Comparison of ENCODE assay signal across 8 cellular contexts in genomic region chr4:37453361-37454262, GRCh38.
DNase-seq lines count a peak whose midpoint lies in the region; ATAC-seq, FAIRE-seq and TF ChIP-seq lines count a peak whose summit lies in the region.

No MANE protein-coding gene starts in this region.

- H3K4me3 Mint-ChIP-seq in activated naive CD8-positive, alpha-beta T cell treated with anti-CD3 and anti-CD28 coated beads, Interleukin-2, amount 50 U/mL, for 24 hours = peak overlapping the region; percentile 54

- TF ChIP-seq RAD21 in A549 (conservative IDR thresholded peaks at IDR 0.05 in 1 of 2, IDR thresholded peaks at IDR 0.05 in 1 of 2) = no peak

- H3K4me1 ChIP-seq in A549 (peaks cover 9% of the 10 kb centered on the region; the same call in 1 of the 3 replicates), RWPE2 (ENCODE audit: insufficient read depth, poor library complexity, severe bottlenecking) (no peaks in the 10 kb centered on the region), parathyroid adenoma (no peaks in the 10 kb centered on the region)

- FAIRE-seq in A549 (lab: Jason Lieb, UNC) (no peak), urothelium cell line (lab: Jason Lieb, UNC) (peak; percentile 88)

- H3K4me3 ChIP-seq in A549 (peak overlapping the region; percentile 54), RWPE2 (ENCODE audit: severe bottlenecking) (peak overlapping the region; percentile 45), parathyroid adenoma (ENCODE audit: low read depth, low read length) (peak overlapping the region; percentile 83)

- ATAC-seq in A549 (peak; percentile 93 to 97), GM18909 (IDR thresholded peaks at IDR 0.05; ENCODE audit: poor library complexity, unreplicated experiment) (peak; percentile 87), HG03342 (IDR thresholded peaks at IDR 0.05; ENCODE audit: unreplicated experiment) (peak; percentile 85), RWPE2 (ENCODE audit: low read depth) (peak; percentile 93), left cardiac atrium (peak; percentile 96 to 99)
- peak; percentile 85 for ATAC-seq in activated naive CD8-positive, alpha-beta T cell treated with anti-CD3 and anti-CD28 coated beads, Interleukin-2, amount 50 U/mL, for 24 hours

- H3K9ac ChIP-seq in parathyroid adenoma = no peak overlapping the region

- H3K27me3 Mint-ChIP-seq in activated naive CD8-positive, alpha-beta T cell treated with anti-CD3 and anti-CD28 coated beads, Interleukin-2, amount 50 U/mL, for 24 hours = peaks cover 58% of the 10 kb centered on the region

- intact Hi-C loops in left cardiac atrium (cut with DNase I) = loop anchor here (5.0 to 10.0 kb wide), 3 partner anchors 111 to 341 kb away; no protein-coding TSS in a partner anchor

- H3K79me2 ChIP-seq in parathyroid adenoma = no peaks in the 10 kb centered on the region

- H3K27ac ChIP-seq in A549 = peak overlapping the region in 1 of 2 experiments; percentile 43; a peak in 2 of 6 replicates
- no peak overlapping the region for H3K27ac ChIP-seq in RWPE2 (ENCODE audit: poor library complexity, severe bottlenecking)
- H3K27ac ChIP-seq in parathyroid adenoma = peak overlapping the region; percentile 76

- H3K27me3 ChIP-seq in RWPE2 (ENCODE audit: insufficient read depth, poor library complexity, severe bottlenecking) (peaks cover 3% of the 10 kb centered on the region), parathyroid adenoma (ENCODE audit: control insufficient read depth, insufficient read depth, low read length) (no peaks in the 10 kb centered on the region)

- TF ChIP-seq CTCF in A549 (IDR thresholded peaks at IDR 0.05) = no peak
- TF ChIP-seq CTCF in RWPE2 (IDR thresholded peaks at IDR 0.05; ENCODE audit: poor library complexity, severe bottlenecking) = no peak
- TF ChIP-seq CTCF in parathyroid adenoma (IDR thresholded peaks at IDR 0.05) = no peak

- DNase-seq in A549 (ENCODE audit: low read depth in 1 of 2, low spot score in 1 of 2) (peak; percentile 18 to 33), RWPE2 (ENCODE audit: low spot score) (peak; percentile 56), left cardiac atrium (peak; percentile 62), urothelium cell line (ENCODE audit: low spot score) (peak; percentile 91)
- peak; percentile 53 for DNase-seq in activated naive CD8-positive, alpha-beta T cell treated with anti-CD3 and anti-CD28 coated beads, Interleukin-2, amount 50 U/mL, for 24 hours

- no peaks in the 10 kb centered on the region for H3K36me3 ChIP-seq in RWPE2 (ENCODE audit: low read depth)
- no peaks in the 10 kb centered on the region for H3K36me3 ChIP-seq in parathyroid adenoma (ENCODE audit: control insufficient read depth, insufficient read depth, low read length)

- no peaks in the 10 kb centered on the region for H3K36me3 Mint-ChIP-seq in activated naive CD8-positive, alpha-beta T cell treated with anti-CD3 and anti-CD28 coated beads, Interleukin-2, amount 50 U/mL, for 24 hours (ENCODE audit: low read depth)

- no peaks in the 10 kb centered on the region for H3K9me3 ChIP-seq in A549
- H3K9me3 ChIP-seq in RWPE2 (ENCODE audit: severe bottlenecking) = no peaks in the 10 kb centered on the region
- no peaks in the 10 kb centered on the region for H3K9me3 ChIP-seq in parathyroid adenoma (ENCODE audit: control insufficient read depth, low read length)

- CTCF ChIA-PET in A549 (lab: Yijun Ruan, JAX) = interaction anchor here (0.5 to 2.6 kb wide), 20 partner anchors 12 to 1205 kb away, joined by 3 to 19 read pairs (median 4); partner anchors contain the start of gene PGM2

- POLR2A ChIA-PET in A549 (lab: Yijun Ruan, JAX) = no interaction called here

- H3K9me3 Mint-ChIP-seq in activated naive CD8-positive, alpha-beta T cell treated with anti-CD3 and anti-CD28 coated beads, Interleukin-2, amount 50 U/mL, for 24 hours = no peaks in the 10 kb centered on the region

- H2AFZ ChIP-seq in parathyroid adenoma = peak overlapping the region; percentile 86

- H3K27ac Mint-ChIP-seq in activated naive CD8-positive, alpha-beta T cell treated with anti-CD3 and anti-CD28 coated beads, Interleukin-2, amount 50 U/mL, for 24 hours = peak overlapping the region; percentile 17

- TF ChIP-seq POLR2A in A549 (IDR thresholded peaks at IDR 0.05; ENCODE audit: low read length) = no peak

- TF ChIP-seq EP300 in A549 (IDR thresholded peaks at IDR 0.05) = no peak

- peaks cover 15% of the 10 kb centered on the region for H3K4me1 Mint-ChIP-seq in activated naive CD8-positive, alpha-beta T cell treated with anti-CD3 and anti-CD28 coated beads, Interleukin-2, amount 50 U/mL, for 24 hours

- H3K4me2 ChIP-seq in A549 = peak overlapping the region; percentile 94
- peak overlapping the region; percentile 89 for H3K4me2 ChIP-seq in parathyroid adenoma (ENCODE audit: low read length)

- WGBS in A549 (ENCODE audit: missing lambda C conversion rate) = 18% methylated on average over 17 of the region's 76 CpGs

TF ChIP-seq in A549, 52 proteins besides CTCF, POLR2A, EP300 and RAD21:
- peak; percentile 80 for TF ChIP-seq E2F6 (IDR thresholded peaks at IDR 0.05; ENCODE audit: borderline replicate concordance, low read depth)
- no peak for TF ChIP-seq NFE2L2 (conservative IDR thresholded peaks at IDR 0.05; ENCODE audit: low read length)
- TF ChIP-seq ZSCAN20 (CRISPR knock-in tag; IDR thresholded peaks at IDR 0.05) = no peak
- TF ChIP-seq RNF2 (IDR thresholded peaks at IDR 0.05; ENCODE audit: borderline replicate concordance, low read depth) = no peak
- no peak for TF ChIP-seq NPAS2 (CRISPR knock-in tag; IDR thresholded peaks at IDR 0.05; ENCODE audit: borderline replicate concordance)
- TF ChIP-seq ZNF302 (CRISPR knock-in tag; IDR thresholded peaks at IDR 0.05) = no peak
- TF ChIP-seq TP53 (CRISPR knock-in tag; IDR thresholded peaks at IDR 0.05) = no peak
- TF ChIP-seq JUNB (IDR thresholded peaks at IDR 0.05) = no peak
- TF ChIP-seq CBX2 (IDR thresholded peaks at IDR 0.05; ENCODE audit: borderline replicate concordance, low read depth) = no peak
- TF ChIP-seq PBX3 (IDR thresholded peaks at IDR 0.05) = no peak
- TF ChIP-seq POLR2AphosphoS2 (conservative IDR thresholded peaks at IDR 0.05; ENCODE audit: low read length) = no peak
- TF ChIP-seq EHMT2 (IDR thresholded peaks at IDR 0.05; ENCODE audit: low read depth) = no peak
- TF ChIP-seq MAX (IDR thresholded peaks at IDR 0.05) = peak; percentile 57
- peak; percentile 85 for TF ChIP-seq USF2 (IDR thresholded peaks at IDR 0.05)

Comparison
In these comparisons a context has a peak if more than half of its experiments do, and no peak if none do; other contexts are left out.
1. DNase-seq: peak in every context shown above with its lines; median percentile 91 in urothelium cell line; 62 in left cardiac atrium; 56 in RWPE2; 53 in activated naive CD8-positive, alpha-beta T cell treated with anti-CD3 and anti-CD28 coated beads, Interleukin-2, amount 50 U/mL, for 24 hours; 26 in A549.